Comparison of ENCODE assay signal across 11 cellular contexts in genomic region chr5:36156124-36156601, GRCh38. TPM values are rescaled to one million over a fixed set of nuclear protein-coding genes. Genes with fewer than 3 reads are reported as not detected.
A peak's percentile ranks its signal among the peaks of the same experiment; 100 is the strongest.
DNase-seq lines count a peak whose midpoint lies in the region; ATAC-seq lines count a peak whose summit lies in the region.
"Had no signal": no experiment of that assay in that cellular context is flagged by ENCODE, and none has a peak within 500 bp of the region (broad histone marks: within the 10 kb centered on the region; RNA-seq: fewer than 3 reads in every experiment).

No MANE protein-coding gene starts in this region.

- no peak overlapping the region for H2BK12ac ChIP-seq in trophoblast cell (ENCODE audit: low read length)

- in situ Hi-C loops in G401 (cut with HindIII; ENCODE audit: low sequenced_read_pairs): no loop called here

- H3K4me1 ChIP-seq in trophoblast cell (ENCODE audit: control insufficient read depth in 1 of 2, insufficient read depth in 2 of 2, low read length in 2 of 2): peaks cover 28 to 40% of the 10 kb centered on the region in 2 experiments

- H3K27ac ChIP-seq in epithelial cell of prostate (peak overlapping the region; percentile 93), trophoblast cell (ENCODE audit: low read depth, low read length) (peak overlapping the region; percentile 93)
- H3K27ac ChIP-seq: transverse colon had no signal

- H3K18ac ChIP-seq in trophoblast cell (ENCODE audit: low read length): no peak overlapping the region

- H4K91ac ChIP-seq in trophoblast cell (ENCODE audit: low read depth, low read length): no peak overlapping the region

- peak overlapping the region; percentile 51 for H2BK5ac ChIP-seq in trophoblast cell (ENCODE audit: low read depth, low read length, poor library complexity)

- H3K4ac ChIP-seq in trophoblast cell (ENCODE audit: low read depth, low read length): no peak overlapping the region

- DNase-seq in G401 (ENCODE audit: low spot score): peak; percentile 21
- DNase-seq in NCI-H69 (lab: John Stamatoyannopoulos, UW): peak; percentile 32
- peak; percentile 85 for DNase-seq in epithelial cell of prostate (ENCODE audit: low read depth, low spot score)
- DNase-seq in trophoblast cell: peak; percentile 99
- no peak for DNase-seq in activated CD4-positive, alpha-beta T cell treated with anti-CD3 and anti-CD28 coated beads for 48 hours
- no peak for DNase-seq in HuH-7 (ENCODE audit: low spot score)
- DNase-seq: activated T-cell treated with anti-CD3 and anti-CD28 coated beads, Interleukin-2, amount 50 U/mL, for 4 hours; caudate nucleus; DMS79; transverse colon had no signal

- H3K9ac ChIP-seq in trophoblast cell (ENCODE audit: low read length): no peak overlapping the region

- H3K4me2 ChIP-seq in trophoblast cell (ENCODE audit: low read length): peak overlapping the region; percentile 40

- H4K8ac ChIP-seq in trophoblast cell (ENCODE audit: low read depth, low read length): peak overlapping the region; percentile 36

- H3K27me3 ChIP-seq in trophoblast cell (ENCODE audit: insufficient read depth, low read length): no peaks in the 10 kb centered on the region
- H3K27me3 ChIP-seq: transverse colon had no signal

- H3K4me3 ChIP-seq in trophoblast cell (ENCODE audit: low read depth, low read length): no peak overlapping the region
- H3K4me3 ChIP-seq: transverse colon had no signal

- peaks cover 12 to 25% of the 10 kb centered on the region in 2 experiments for H3K36me3 ChIP-seq in trophoblast cell (ENCODE audit: control insufficient read depth in 1 of 2, insufficient read depth in 2 of 2, low read length in 2 of 2)
- H3K36me3 ChIP-seq: transverse colon had no signal

- peaks cover 23% of the 10 kb centered on the region for H3K79me2 ChIP-seq in trophoblast cell (ENCODE audit: control insufficient read depth, insufficient read depth, low read length, poor library complexity)

- H3K36me3 Mint-ChIP-seq in stimulated activated memory B cell treated with anti-CD40 and anti-IgM and Interleukin-4, amounts not matched to agents 10 μg/mL and 1 μg/mL and 100 μg/mL, for 72 hours: peaks cover 59% of the 10 kb centered on the region

- H3K9me3 ChIP-seq in trophoblast cell (ENCODE audit: insufficient read depth, low read depth, low read length): no peaks in the 10 kb centered on the region
- H3K9me3 ChIP-seq: transverse colon had no signal

- no peak overlapping the region for H2BK120ac ChIP-seq in trophoblast cell (ENCODE audit: insufficient read depth, low read length, poor library complexity)

- no peak overlapping the region for H3K14ac ChIP-seq in trophoblast cell (ENCODE audit: low read length)

- peaks cover 38% of the 10 kb centered on the region for H3K79me1 ChIP-seq in trophoblast cell (ENCODE audit: low read length)

- H2AK5ac ChIP-seq in trophoblast cell (ENCODE audit: low read length): no peak overlapping the region

- no peak overlapping the region for H3K27ac Mint-ChIP-seq in stimulated activated memory B cell treated with anti-CD40 and anti-IgM and Interleukin-4, amounts not matched to agents 10 μg/mL and 1 μg/mL and 100 μg/mL, for 72 hours

- H4K12ac ChIP-seq in trophoblast cell (ENCODE audit: low read depth, low read length): no peak overlapping the region

- H3K9me3 Mint-ChIP-seq in stimulated activated memory B cell treated with anti-CD40 and anti-IgM and Interleukin-4, amounts not matched to agents 10 μg/mL and 1 μg/mL and 100 μg/mL, for 72 hours: no peaks in the 10 kb centered on the region
- H3K9me3 Mint-ChIP-seq: activated T-cell treated with anti-CD3 and anti-CD28 coated beads, Interleukin-2, amount 50 U/mL, for 4 hours had no signal

- H2AFZ ChIP-seq in trophoblast cell (ENCODE audit: insufficient read depth, low read length, poor library complexity): no peak overlapping the region

- no peak for ATAC-seq in stimulated activated memory B cell treated with anti-CD40 and anti-IgM and Interleukin-4, amounts not matched to agents 10 μg/mL and 1 μg/mL and 100 μg/mL, for 72 hours
- ATAC-seq: activated T-cell treated with anti-CD3 and anti-CD28 coated beads, Interleukin-2, amount 50 U/mL, for 4 hours had no signal

- H3K4me3 Mint-ChIP-seq in stimulated activated memory B cell treated with anti-CD40 and anti-IgM and Interleukin-4, amounts not matched to agents 10 μg/mL and 1 μg/mL and 100 μg/mL, for 72 hours: no peak overlapping the region
- H3K4me3 Mint-ChIP-seq: activated T-cell treated with anti-CD3 and anti-CD28 coated beads, Interleukin-2, amount 50 U/mL, for 4 hours had no signal

- no CpG with 5 or more reads among the region's 4 CpGs for WGBS in trophoblast cell (ENCODE audit: extremely low coverage, insufficient coverage, insufficient read length)

- H3K23ac ChIP-seq in trophoblast cell (ENCODE audit: low read length): no peak overlapping the region

- H3K27me3 Mint-ChIP-seq in stimulated activated memory B cell treated with anti-CD40 and anti-IgM and Interleukin-4, amounts not matched to agents 10 μg/mL and 1 μg/mL and 100 μg/mL, for 72 hours: no peaks in the 10 kb centered on the region

- peaks cover 51% of the 10 kb centered on the region for H3K4me1 Mint-ChIP-seq in stimulated activated memory B cell treated with anti-CD40 and anti-IgM and Interleukin-4, amounts not matched to agents 10 μg/mL and 1 μg/mL and 100 μg/mL, for 72 hours

RNA-seq across cellular contexts. Expression of gene SKP2, which starts 4.3 kb away (rescaled TPM):
- 35.6 and 68.8 TPM in 2 replicates for total RNA-seq in G401 (2014; rRNA removed; shearing (Covaris generic))
- 111 and 112 TPM in 2 replicates for polyA plus RNA-seq in trophoblast cell (2013)

RNA-seq across cellular contexts. Expression of gene LMBRD2, which starts 4.5 kb away (rescaled TPM):
- 2.8 and 14.2 TPM in 2 replicates for total RNA-seq in G401 (2014; rRNA removed; shearing (Covaris generic))
- 5.6 and 6.4 TPM in 2 replicates for polyA plus RNA-seq in trophoblast cell (2013)

Comparison
In these comparisons a context has a peak if more than half of its experiments do, and no peak if none do; other contexts are left out.
1. DNase-seq: peak in G401 (single experiment), NCI-H69 (single experiment), epithelial cell of prostate (single experiment) and trophoblast cell (2 of 2); none in activated CD4-positive, alpha-beta T cell treated with anti-CD3 and anti-CD28 coated beads for 48 hours (single experiment) and HuH-7 (single experiment).